Comparison of ENCODE assay signal across 20 cellular contexts in genomic region chr4:26779224-26779623, GRCh38.
"Had no signal": no experiment of that assay in that cellular context is flagged by ENCODE, and none has a peak within 500 bp of the region (broad histone marks: within the 10 kb centered on the region; RNA-seq: fewer than 3 reads in every experiment).

No MANE protein-coding gene starts in this region.

- H3K4me1 ChIP-seq: left lung, stomach, uterus had no signal

- H3K27me3 ChIP-seq: cardiac muscle cell, left lung, stomach, uterus had no signal

- DNase-seq: activated CD4-positive, alpha-beta T cell treated with anti-CD3 and anti-CD28 coated beads, Interleukin-2, amount 10 ng/mL, durations not matched to agents 7 days and 5 days; activated CD4-positive, CD25-positive, alpha-beta regulatory T cell treated with anti-CD3 and anti-CD28 coated beads, Interleukin-2, amount 50 U/mL, for 72 hours; activated CD8-positive, alpha-beta T cell treated with anti-CD3 and anti-CD28 coated beads, Interleukin-2, amount 10 ng/mL, durations not matched to agents 7 days and 5 days; activated gamma-delta T cell treated with Interleukin-2 at 50 U/mL for 16 hours; activated T-cell treated with anti-CD3 and anti-CD28 coated beads, Interleukin-2, amount 50 U/mL, for 1 hour; cortex of kidney; endodermal cell; foreskin melanocyte; left lung; naive thymus-derived CD4-positive, alpha-beta T cell; small intestine; stimulated activated CD4-positive, alpha-beta T cell treated with anti-CD3 and anti-CD28 coated beads, Interleukin-15, amount 100 ng/mL, for 24 hours; stomach; trophoblast cell; uterus; WERI-Rb-1 had no signal

- ATAC-seq: activated CD8-positive, alpha-beta T cell treated with anti-CD3 and anti-CD28 coated beads, Interleukin-2, amount 10 ng/mL, durations not matched to agents 7 days and 5 days; left lung; naive thymus-derived CD4-positive, alpha-beta T cell; sciatic nerve; stimulated activated memory B cell treated with anti-CD40 and anti-IgM and Interleukin-4, amounts not matched to agents 10 μg/mL and 1 μg/mL and 100 μg/mL, for 72 hours had no signal

- H3K4me3 ChIP-seq: cardiac muscle cell, left lung, lung, stomach, uterus had no signal

- H3K27ac ChIP-seq: cardiac muscle cell, left lung, stomach, uterus, WERI-Rb-1 had no signal

- H3K36me3 ChIP-seq: cardiac muscle cell, left lung, uterus, WERI-Rb-1 had no signal

- H3K9me3 ChIP-seq: uterus had no signal
